Comparison of ENCODE assay signal across 8 cellular contexts in the genomic region with DNA sequence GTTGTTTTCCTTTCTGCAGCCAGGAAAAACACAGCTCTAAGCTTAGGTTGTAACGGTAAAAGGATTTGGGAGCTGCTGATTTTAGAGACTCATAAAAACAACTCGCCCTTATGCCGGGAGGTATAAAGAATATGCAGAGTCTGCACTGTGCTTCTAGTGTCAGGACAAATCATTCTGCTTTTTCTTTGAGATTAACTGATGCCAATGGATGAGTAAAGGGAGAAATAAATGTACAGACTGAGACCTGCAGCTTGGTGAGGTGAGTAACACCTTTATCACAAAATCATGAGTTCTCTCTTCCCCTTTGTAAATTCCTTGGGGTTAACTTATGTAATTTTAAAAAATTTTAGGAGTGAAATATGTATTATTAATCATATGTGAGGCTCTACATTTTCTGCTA. TPM values are rescaled to one million over a fixed set of nuclear protein-coding genes. Genes with fewer than 3 reads are reported as not detected.
DNase-seq lines count a peak whose midpoint lies in the region; ATAC-seq and TF ChIP-seq lines count a peak whose summit lies in the region.

No MANE protein-coding gene starts in this region.

- H3K27me3 ChIP-seq in HUES48 (ENCODE audit: control insufficient read depth, insufficient read depth, low read length) = no peaks in the 10 kb centered on the region; the same call in 1 of the 2 replicates
- no peaks in the 10 kb centered on the region for H3K27me3 ChIP-seq in muscle layer of duodenum (ENCODE audit: low read depth, low read length)
- H3K27me3 ChIP-seq in MG63 = no peaks in the 10 kb centered on the region

- H3K4me1 ChIP-seq in HUES48 (ENCODE audit: control insufficient read depth, insufficient read depth, low read length) (peaks cover 11% of the 10 kb centered on the region), muscle layer of duodenum (ENCODE audit: control insufficient read depth in 1 of 2, insufficient read depth in 2 of 2, low read length in 2 of 2) (peaks cover 3 to 10% of the 10 kb centered on the region in 2 donors)

- H3K27ac ChIP-seq in 22Rv1 (peak overlapping the region; percentile 97; the same call in 1 of the 2 replicates), HUES48 (ENCODE audit: low read depth, low read length) (peak overlapping the region; percentile 100), caudate nucleus (ENCODE audit: low read depth, low read length) (peak overlapping the region; percentile 100), muscle layer of duodenum (ENCODE audit: low read length) (peak overlapping the region; percentile 100), substantia nigra (ENCODE audit: low read depth, low read length, poor library complexity, severe bottlenecking) (no peak overlapping the region)

- no peak for DNase-seq in caudate nucleus (lab: John Stamatoyannopoulos, UW)
- no peak for DNase-seq in MG63
- no peak for DNase-seq in NOMO-1 treated with DMSO at 0.1 percent for 48 hours (lab: John Stamatoyannopoulos, UW; ENCODE audit: unreplicated experiment)
- no peak for DNase-seq in substantia nigra (lab: John Stamatoyannopoulos, UW)

- no peaks in the 10 kb centered on the region for H3K36me3 ChIP-seq in HUES48 (ENCODE audit: control insufficient read depth, insufficient read depth, low read length)
- peaks cover 0 to 18% of the 10 kb centered on the region in 2 donors for H3K36me3 ChIP-seq in muscle layer of duodenum (ENCODE audit: control insufficient read depth in 1 of 2, insufficient read depth in 2 of 2, low read length in 2 of 2)
- no peaks in the 10 kb centered on the region for H3K36me3 ChIP-seq in MG63

- H3K4me3 ChIP-seq in HUES48 (ENCODE audit: low read depth, low read length) (no peak overlapping the region), muscle layer of duodenum (ENCODE audit: low read depth in 1 of 2, low read length in 2 of 2) (no peak overlapping the region), MG63 (no peak overlapping the region; the same call in 1 of the 2 replicates)

- H3K9ac ChIP-seq in HUES48 (ENCODE audit: low read depth, low read length) = no peak overlapping the region

- ATAC-seq in HG03025 (IDR thresholded peaks at IDR 0.05; ENCODE audit: low FRiP score, unreplicated experiment) = no peak

- no peak for TF ChIP-seq CTCF in 22Rv1 (IDR thresholded peaks at IDR 0.05)

- H3K9me3 ChIP-seq in HUES48 (ENCODE audit: control insufficient read depth, insufficient read depth, low read length) = no peaks in the 10 kb centered on the region
- no peaks in the 10 kb centered on the region for H3K9me3 ChIP-seq in muscle layer of duodenum (ENCODE audit: control insufficient read depth in 1 of 2, low read length in 2 of 2)
- no peaks in the 10 kb centered on the region for H3K9me3 ChIP-seq in MG63

RNA-seq across cellular contexts. Expression of gene SFR1, which starts 1.9 kb away (rescaled TPM):
- 6.6 and 11.1 TPM in 2 replicates for total RNA-seq in MG63 (2014; rRNA removed; shearing (Covaris generic); ENCODE audit: low replicate concordance)

RNA-seq across cellular contexts. Expression of gene COL17A1, which starts 34.4 kb away (rescaled TPM):
- 0.30 and 0.74 TPM in 2 replicates for total RNA-seq in MG63 (2014; rRNA removed; shearing (Covaris generic); ENCODE audit: low replicate concordance)
